In the genomic region with DNA sequence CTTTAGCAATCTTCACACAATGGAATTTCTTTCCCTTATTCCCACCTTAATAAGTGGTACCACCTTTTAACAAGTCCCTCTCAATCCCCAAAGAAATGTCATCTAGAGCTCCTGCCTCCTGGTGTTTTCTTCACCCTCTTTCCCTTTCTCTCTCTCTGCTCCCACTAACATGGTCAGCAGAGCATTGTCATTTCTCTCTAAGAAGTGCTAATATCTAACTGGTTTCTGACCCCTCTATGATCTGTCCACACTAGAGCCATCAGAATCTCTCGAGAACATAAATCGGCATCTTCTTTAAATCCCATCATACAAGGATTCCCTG, we compare ENCODE assay signal across 39 cellular contexts.
"Had no signal": no experiment of that assay in that cellular context is flagged by ENCODE, and none has a peak within 500 bp of the region (broad histone marks: within the 10 kb centered on the region; RNA-seq: fewer than 3 reads in every experiment).

No MANE protein-coding gene starts in this region.

- H3K27me3 ChIP-seq: brain microvascular endothelial cell, MG63, Peyer's patch, SJSA1 had no signal

- H3K27ac ChIP-seq: brain microvascular endothelial cell, Peyer's patch, SJSA1, VCaP had no signal

- H3K36me3 Mint-ChIP-seq: activated CD8-positive, alpha-beta memory T cell treated with anti-CD3 and anti-CD28 coated beads, Interleukin-2, amount 10 ng/mL, durations not matched to agents 7 days and 5 days; activated naive CD8-positive, alpha-beta T cell treated with anti-CD3 and anti-CD28 coated beads for 36 hours had no signal

- ATAC-seq: activated CD8-positive, alpha-beta memory T cell treated with anti-CD3 and anti-CD28 coated beads, Interleukin-2, amount 10 ng/mL, durations not matched to agents 7 days and 5 days; activated T-cell treated with anti-CD3 and anti-CD28 coated beads, Interleukin-2, amount 50 U/mL, for 72 hours; activated T-helper 17 cell treated with anti-CD3 and anti-CD28 coated beads, Interleukin-2, amount 50 U/mL, for 72 hours; PC-3 had no signal

- H3K9ac ChIP-seq: SK-N-SH had no signal

- H3K9me3 Mint-ChIP-seq: activated naive CD8-positive, alpha-beta T cell treated with anti-CD3 and anti-CD28 coated beads for 36 hours; central memory CD8-positive, alpha-beta T cell; T-helper 1 cell treated with Interleukin-12 subunit alpha and Interleukin-12 subunit beta and Interleukin-4 antibody, amounts not matched to agents 30 μg/mL and 1 μg/mL, for 36 hours; T-helper 2 cell treated with Interferon-gamma antibody and Interleukin-4, amounts not matched to agents 5 μg/mL and 100 μg/mL, for 36 hours had no signal

- DNase-seq: activated CD4-positive, alpha-beta memory T cell treated with anti-CD3 and anti-CD28 coated beads, Interleukin-2, amount 10 ng/mL, durations not matched to agents 7 days and 5 days; activated CD4-positive, alpha-beta T cell treated with anti-CD3 and anti-CD28 coated beads for 1 hour; activated CD4-positive, alpha-beta T cell treated with anti-CD3 and anti-CD28 coated beads for 48 hours; activated CD4-positive, CD25-positive, alpha-beta regulatory T cell; activated CD8-positive, alpha-beta memory T cell treated with anti-CD3 and anti-CD28 coated beads for 24 hours; activated CD8-positive, alpha-beta memory T cell treated with anti-CD3 and anti-CD28 coated beads, Interleukin-2, amount 10 ng/mL, durations not matched to agents 7 days and 5 days; activated effector memory CD4-positive, alpha-beta T cell treated with anti-CD3 and anti-CD28 coated beads, Interleukin-2, amount 50 U/mL, for 16 hours; activated naive CD4-positive, alpha-beta T cell; activated naive CD4-positive, alpha-beta T cell treated with anti-CD3 and anti-CD28 coated beads, Interleukin-2, amount 50 U/mL, for 16 hours; activated naive CD8-positive, alpha-beta T cell treated with anti-CD3 and anti-CD28 coated beads for 36 hours; activated T-cell treated with anti-CD3 and anti-CD28 coated beads, Interleukin-2, amount 50 U/mL, for 1 hour; activated T-cell treated with anti-CD3 and anti-CD28 coated beads, Interleukin-2, amount 50 U/mL, for 72 hours; amniotic stem cell; aorta; brain microvascular endothelial cell; Kasumi-1; KG1; MG63; NCI-H1092 treated with DMSO at 0.1 percent for 48 hours; NCI-H1417; NCI-H146; NCI-H187; NCI-H2029 treated with DMSO at 0.1 percent for 48 hours; NCI-H2107; NCI-H2171; NCI-H510A treated with DMSO at 0.1 percent for 48 hours; NCI-H69; NCI-H82; PC-3; Peyer's patch; RPMI8226; SHP77 treated with DMSO at 0.1 percent for 48 hours; SK-N-SH had no signal

- H3K4me3 Mint-ChIP-seq: activated CD4-positive, alpha-beta memory T cell treated with anti-CD3 and anti-CD28 coated beads, Interleukin-2, amount 10 ng/mL, durations not matched to agents 7 days and 5 days; activated CD8-positive, alpha-beta memory T cell treated with anti-CD3 and anti-CD28 coated beads, Interleukin-2, amount 10 ng/mL, durations not matched to agents 7 days and 5 days; activated naive CD8-positive, alpha-beta T cell treated with anti-CD3 and anti-CD28 coated beads for 36 hours; activated T-cell treated with anti-CD3 and anti-CD28 coated beads, Interleukin-2, amount 50 U/mL, for 72 hours; activated T-helper 17 cell treated with anti-CD3 and anti-CD28 coated beads, Interleukin-2, amount 50 U/mL, for 72 hours; central memory CD8-positive, alpha-beta T cell; T-helper 1 cell treated with Interleukin-12 subunit alpha and Interleukin-12 subunit beta and Interleukin-4 antibody, amounts not matched to agents 30 μg/mL and 1 μg/mL, for 36 hours; T-helper 2 cell treated with Interferon-gamma antibody and Interleukin-4, amounts not matched to agents 5 μg/mL and 100 μg/mL, for 36 hours had no signal

- H3K4me3 ChIP-seq: MG63, Peyer's patch, SJSA1 had no signal

- H3K4me2 ChIP-seq: SK-N-SH had no signal

- H3K4me1 Mint-ChIP-seq: activated CD4-positive, alpha-beta memory T cell treated with anti-CD3 and anti-CD28 coated beads, Interleukin-2, amount 10 ng/mL, durations not matched to agents 7 days and 5 days; activated CD8-positive, alpha-beta memory T cell treated with anti-CD3 and anti-CD28 coated beads, Interleukin-2, amount 10 ng/mL, durations not matched to agents 7 days and 5 days; activated naive CD8-positive, alpha-beta T cell treated with anti-CD3 and anti-CD28 coated beads for 36 hours; activated T-helper 17 cell treated with anti-CD3 and anti-CD28 coated beads, Interleukin-2, amount 50 U/mL, for 72 hours; central memory CD8-positive, alpha-beta T cell had no signal

- H3K36me3 ChIP-seq: brain microvascular endothelial cell, MG63, Peyer's patch, SJSA1 had no signal

- H3K27ac Mint-ChIP-seq: activated CD4-positive, alpha-beta memory T cell treated with anti-CD3 and anti-CD28 coated beads, Interleukin-2, amount 10 ng/mL, durations not matched to agents 7 days and 5 days; activated CD8-positive, alpha-beta memory T cell treated with anti-CD3 and anti-CD28 coated beads, Interleukin-2, amount 10 ng/mL, durations not matched to agents 7 days and 5 days; activated naive CD8-positive, alpha-beta T cell treated with anti-CD3 and anti-CD28 coated beads for 36 hours; activated T-cell treated with anti-CD3 and anti-CD28 coated beads, Interleukin-2, amount 50 U/mL, for 72 hours; activated T-helper 17 cell treated with anti-CD3 and anti-CD28 coated beads, Interleukin-2, amount 50 U/mL, for 72 hours; T-helper 1 cell treated with Interleukin-12 subunit alpha and Interleukin-12 subunit beta and Interleukin-4 antibody, amounts not matched to agents 30 μg/mL and 1 μg/mL, for 36 hours; T-helper 2 cell treated with Interferon-gamma antibody and Interleukin-4, amounts not matched to agents 5 μg/mL and 100 μg/mL, for 36 hours had no signal

- H3K27me3 Mint-ChIP-seq: activated CD4-positive, alpha-beta memory T cell treated with anti-CD3 and anti-CD28 coated beads, Interleukin-2, amount 10 ng/mL, durations not matched to agents 7 days and 5 days; activated CD8-positive, alpha-beta memory T cell treated with anti-CD3 and anti-CD28 coated beads, Interleukin-2, amount 10 ng/mL, durations not matched to agents 7 days and 5 days; activated naive CD8-positive, alpha-beta T cell treated with anti-CD3 and anti-CD28 coated beads for 36 hours; activated T-helper 17 cell treated with anti-CD3 and anti-CD28 coated beads, Interleukin-2, amount 50 U/mL, for 72 hours; central memory CD8-positive, alpha-beta T cell had no signal

- H3K4me1 ChIP-seq: Peyer's patch, SJSA1 had no signal

- H3K9me3 ChIP-seq: MG63, Peyer's patch, SJSA1, SK-N-SH had no signal

- H3K9me2 ChIP-seq: SK-N-SH had no signal
